Comparison of ENCODE assay signal across 8 cellular contexts in genomic region chr19:45973564-45974338, GRCh38. TPM values are rescaled to one million over a fixed set of nuclear protein-coding genes. Genes with fewer than 3 reads are reported as not detected.
A peak's percentile ranks its signal among the peaks of the same experiment; 100 is the strongest.
DNase-seq lines count a peak whose midpoint lies in the region; ATAC-seq and TF ChIP-seq lines count a peak whose summit lies in the region.

A gene with protein sequence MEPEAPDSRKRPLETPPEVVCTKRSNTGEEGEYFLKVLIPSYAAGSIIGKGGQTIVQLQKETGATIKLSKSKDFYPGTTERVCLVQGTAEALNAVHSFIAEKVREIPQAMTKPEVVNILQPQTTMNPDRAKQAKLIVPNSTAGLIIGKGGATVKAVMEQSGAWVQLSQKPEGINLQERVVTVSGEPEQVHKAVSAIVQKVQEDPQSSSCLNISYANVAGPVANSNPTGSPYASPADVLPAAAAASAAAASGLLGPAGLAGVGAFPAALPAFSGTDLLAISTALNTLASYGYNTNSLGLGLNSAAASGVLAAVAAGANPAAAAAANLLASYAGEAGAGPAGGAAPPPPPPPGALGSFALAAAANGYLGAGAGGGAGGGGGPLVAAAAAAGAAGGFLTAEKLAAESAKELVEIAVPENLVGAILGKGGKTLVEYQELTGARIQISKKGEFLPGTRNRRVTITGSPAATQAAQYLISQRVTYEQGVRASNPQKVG (minus strand): TSS chr19:45973865. CDS start chr19:45973351, 514 bp downstream.

- intact Hi-C loops in naive thymus-derived CD4-positive, alpha-beta T cell (cut with micrococcal nuclease): loop anchor here in 1 of 2 donors (2.0 kb wide), 1 partner anchor 21 kb away; the partner anchor contains the start of gene CCDC61

- DNase-seq in NCI-H1930 (lab: John Stamatoyannopoulos, UW): peak; percentile 85
- peak; percentile 65 for DNase-seq in activated CD8-positive, alpha-beta memory T cell treated with anti-CD3 and anti-CD28 coated beads for 24 hours
- DNase-seq in fibroblast of lung (ENCODE audit: low read depth in 2 of 2): peak; percentile 35 to 81
- peak in 1 of 9 donors; percentile 62 for DNase-seq in naive thymus-derived CD4-positive, alpha-beta T cell
- DNase-seq in tibial nerve (ENCODE audit: low spot score in 2 of 2): peak in 1 of 2 donors; percentile 43
- DNase-seq in SKM-1 (lab: John Stamatoyannopoulos, UW; ENCODE audit: unreplicated experiment): no peak
- no peak for DNase-seq in T-helper 9 cell

- H2AFZ ChIP-seq in fibroblast of lung (ENCODE audit: low read length): no peak within 1 kb of the TSS

- H3K36me3 Mint-ChIP-seq in naive thymus-derived CD4-positive, alpha-beta T cell: peaks cover 0 to 9% (median 2%) of the 10 kb centered on the region in 5 donors

- CTCF ChIA-PET in naive thymus-derived CD4-positive, alpha-beta T cell (lab: Charles Lee): no interaction called here

- peaks cover 18 to 26% (median 21%) of the 10 kb centered on the region in 7 donors for H3K4me1 Mint-ChIP-seq in naive thymus-derived CD4-positive, alpha-beta T cell

- H3K4me2 ChIP-seq in fibroblast of lung (ENCODE audit: extremely low read depth, insufficient read depth, low read length): no peak within 1 kb of the TSS

- no peak for TF ChIP-seq EP300 in tibial nerve (IDR thresholded peaks at IDR 0.05)

- H3K4me3 Mint-ChIP-seq in naive thymus-derived CD4-positive, alpha-beta T cell: peak within 1 kb of the TSS in 9 of 10 donors; percentile 42 to 80 (median 62)

- WGBS in tibial nerve, 2 donors: 5 to 9% methylated on average over 15 to 20 of the region's 56 CpGs

- ATAC-seq in naive thymus-derived CD4-positive, alpha-beta T cell: peak; percentile 28

- H3K27me3 Mint-ChIP-seq in naive thymus-derived CD4-positive, alpha-beta T cell: peaks cover 66 to 81% (median 77%) of the 10 kb centered on the region in 5 donors

- H3K36me3 ChIP-seq in ES-I3 (ENCODE audit: insufficient read depth, low read length) (no peaks in the 10 kb centered on the region), fibroblast of lung (ENCODE audit: control insufficient read depth, insufficient read depth, low read length) (no peaks in the 10 kb centered on the region), tibial nerve (no peaks in the 10 kb centered on the region)
- H3K36me3 ChIP-seq in naive thymus-derived CD4-positive, alpha-beta T cell (ENCODE audit: control insufficient read depth in 2 of 3, insufficient read depth in 3 of 3, low read length in 3 of 3): no peaks in the 10 kb centered on the region

- TF ChIP-seq POLR2A in tibial nerve (IDR thresholded peaks at IDR 0.05): no peak

- H3K4me3 ChIP-seq in fibroblast of lung (replicated peaks in 1 of 4; ENCODE audit: control extremely low read depth in 1 of 4, insufficient read depth in 1 of 4, low read depth in 3 of 4, low read length in 4 of 4) (no peak within 1 kb of the TSS), tibial nerve (peak within 1 kb of the TSS in 3 of 4 donors; percentile 9 to 49 (median 20))
- H3K4me3 ChIP-seq in naive thymus-derived CD4-positive, alpha-beta T cell (ENCODE audit: low read length): no peak within 1 kb of the TSS

- no peaks in the 10 kb centered on the region for H3K9me3 ChIP-seq in ES-I3 (ENCODE audit: control insufficient read depth, insufficient read depth, low read length)
- no peaks in the 10 kb centered on the region for H3K9me3 ChIP-seq in fibroblast of lung (ENCODE audit: control insufficient read depth, insufficient read depth, low read depth, low read length)
- no peaks in the 10 kb centered on the region for H3K9me3 ChIP-seq in naive thymus-derived CD4-positive, alpha-beta T cell (ENCODE audit: control insufficient read depth in 2 of 3, low read length in 3 of 3)
- peaks cover 0 to 4% (median 0%) of the 10 kb centered on the region in 4 donors for H3K9me3 ChIP-seq in tibial nerve

- H3K9me3 Mint-ChIP-seq in naive thymus-derived CD4-positive, alpha-beta T cell: peaks cover 0 to 3% (median 0%) of the 10 kb centered on the region in 11 donors

- H3K9ac ChIP-seq in ES-I3 (ENCODE audit: low read depth, low read length): peak within 1 kb of the TSS; percentile 45; the same call in 1 of the 2 replicates
- H3K9ac ChIP-seq in fibroblast of lung (ENCODE audit: insufficient read depth, low read length): no peak within 1 kb of the TSS

- no peak for TF ChIP-seq CTCF in fibroblast of lung (conservative IDR thresholded peaks at IDR 0.05 in 1 of 2, IDR thresholded peaks at IDR 0.05 in 1 of 2; ENCODE audit: low read depth in 1 of 2, low read length in 2 of 2)
- TF ChIP-seq CTCF in tibial nerve (IDR thresholded peaks at IDR 0.05): no peak

- H3K79me2 ChIP-seq in fibroblast of lung (ENCODE audit: control insufficient read depth, insufficient read depth, low read length): no peaks in the 10 kb centered on the region

- H3K27me3 ChIP-seq in fibroblast of lung (ENCODE audit: control insufficient read depth, insufficient read depth, low read length): peaks cover 32% of the 10 kb centered on the region
- H3K27me3 ChIP-seq in naive thymus-derived CD4-positive, alpha-beta T cell (ENCODE audit: control insufficient read depth in 2 of 2, insufficient read depth in 2 of 2, low read length in 2 of 2): peaks cover 0 to 11% of the 10 kb centered on the region in 2 donors
- peaks cover 0 to 91% of the 10 kb centered on the region in 2 donors for H3K27me3 ChIP-seq in tibial nerve

- H3K27ac ChIP-seq in fibroblast of lung (ENCODE audit: insufficient read depth, low read length) (no peak within 1 kb of the TSS), tibial nerve (peak within 1 kb of the TSS in 1 of 4 donors; percentile 75)
- H3K27ac ChIP-seq in naive thymus-derived CD4-positive, alpha-beta T cell (ENCODE audit: low read depth, low read length): no peak within 1 kb of the TSS

- H3K27ac Mint-ChIP-seq in naive thymus-derived CD4-positive, alpha-beta T cell: peak within 1 kb of the TSS in 1 of 9 donors; percentile 89

- H4K20me1 ChIP-seq in fibroblast of lung (ENCODE audit: control insufficient read depth, extremely low read depth, insufficient read depth, low read length): no peaks in the 10 kb centered on the region

- POLR2A ChIA-PET in naive thymus-derived CD4-positive, alpha-beta T cell (lab: Charles Lee): no interaction called here

- H3K4me1 ChIP-seq in ES-I3 (ENCODE audit: insufficient read depth, low read length) (peaks cover 9% of the 10 kb centered on the region), fibroblast of lung (ENCODE audit: control insufficient read depth, extremely low read depth, insufficient read depth, low read length) (no peaks in the 10 kb centered on the region), tibial nerve (peaks cover 0 to 7% (median 0%) of the 10 kb centered on the region in 4 donors)
- peaks cover 11 to 12% of the 10 kb centered on the region in 2 donors for H3K4me1 ChIP-seq in naive thymus-derived CD4-positive, alpha-beta T cell (ENCODE audit: control insufficient read depth in 2 of 2, insufficient read depth in 2 of 2, low read length in 2 of 2)

RNA-seq across cellular contexts. Expression of the gene that starts here (rescaled TPM):
- not detected in 2 replicates for total RNA-seq in fibroblast of lung
- polyA plus RNA-seq in fibroblast of lung: 0.01 and 0.03 TPM in 2 replicates
- polyA plus RNA-seq in fibroblast of lung (2012): 0.03 and 0.12 TPM in 2 replicates
- polyA minus RNA-seq in fibroblast of lung (ENCODE audit: low replicate concordance): 0.04 TPM in 1 of 2 replicates, not detected in the other
- under 1 TPM in 1 of 5 experiments, not detected in 4; 0.19 TPM for total RNA-seq in naive thymus-derived CD4-positive, alpha-beta T cell
- not detected for polyA plus RNA-seq in naive thymus-derived CD4-positive, alpha-beta T cell
- 1 to 10 TPM; 1.5 to 6.9 (median 1.7) TPM for total RNA-seq in tibial nerve

Comparison
In these comparisons a context has a peak if more than half of its experiments do, and no peak if none do; other contexts are left out.
1. Peak in DNase-seq in fibroblast of lung; RNA of the gene not detected or under 1 TPM.
2. Peak in ATAC-seq in naive thymus-derived CD4-positive, alpha-beta T cell; RNA of the gene not detected or under 1 TPM.
3. DNase-seq: peak in NCI-H1930 (2 of 2) and activated CD8-positive, alpha-beta memory T cell treated with anti-CD3 and anti-CD28 coated beads for 24 hours (single experiment); none in SKM-1 (single experiment) and T-helper 9 cell (single experiment).
4. H3K4me3 ChIP-seq: peak in tibial nerve (3 of 4); none in fibroblast of lung (0 of 4) and naive thymus-derived CD4-positive, alpha-beta T cell (single experiment).